In the genomic region with DNA sequence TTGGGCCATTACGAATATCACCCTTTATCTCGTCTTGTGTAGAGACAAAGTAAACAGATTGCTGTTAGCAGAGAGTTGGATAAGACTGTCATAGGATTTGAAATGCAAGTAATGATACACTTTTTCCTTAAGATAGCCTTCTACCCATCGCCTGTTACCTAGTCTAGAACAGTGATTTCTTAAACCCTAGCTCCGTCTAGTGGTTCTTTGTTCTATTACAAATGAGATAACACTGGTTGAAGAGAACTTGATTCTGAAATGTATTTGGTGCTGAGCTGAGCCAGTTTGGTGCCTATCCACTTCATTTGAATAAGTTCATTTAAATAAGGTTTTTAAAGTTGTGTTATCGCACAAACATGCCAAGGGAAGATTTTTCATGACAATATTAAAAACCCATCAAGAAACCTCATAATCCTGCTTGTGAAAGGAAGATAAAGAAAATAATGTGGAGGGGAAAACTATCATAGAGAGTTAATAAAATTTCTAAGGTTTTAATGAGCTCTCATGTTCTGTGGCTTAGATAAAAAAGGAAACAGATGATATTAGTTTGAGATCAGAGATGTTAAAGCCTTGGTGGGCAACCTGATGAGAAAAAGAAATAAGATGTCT, we compare ENCODE assay signal across 8 cellular contexts. TPM values are rescaled to one million over a fixed set of nuclear protein-coding genes. Genes with fewer than 3 reads are reported as not detected.
A peak's percentile ranks its signal among the peaks of the same experiment; 100 is the strongest.
DNase-seq lines count a peak whose midpoint lies in the region; ATAC-seq, FAIRE-seq and TF ChIP-seq lines count a peak whose summit lies in the region.

No MANE protein-coding gene starts in this region.

- TF ChIP-seq EP300 in suprapubic skin (IDR thresholded peaks at IDR 0.05): no peak

- 28% methylated on average over 5 of the region's 5 CpGs for WGBS in suprapubic skin

- TF ChIP-seq CTCF in suprapubic skin (IDR thresholded peaks at IDR 0.05): peak; percentile 20 to 35

- no peak overlapping the region for H3K27ac ChIP-seq in suprapubic skin

- peak; percentile 73 for FAIRE-seq in GM18507 (lab: Jason Lieb, UNC)

- H3K36me3 ChIP-seq in suprapubic skin: no peaks in the 10 kb centered on the region

- H3K4me1 ChIP-seq in suprapubic skin: peaks cover 15% of the 10 kb centered on the region

- DNase-seq in AG20443 (ENCODE audit: low spot score): peak; percentile 36
- DNase-seq in GM18507 (ENCODE audit: extremely low spot score, insufficient read length, low read depth): no peak
- peak; percentile 46 for DNase-seq in NCI-H2171 (lab: John Stamatoyannopoulos, UW)
- peak; percentile 75 for DNase-seq in amniotic epithelial cell (ENCODE audit: low read depth)
- DNase-seq in hepatic stellate cell (ENCODE audit: low spot score): peak; percentile 40
- no peak for DNase-seq in suprapubic skin (ENCODE audit: low spot score in 2 of 2)
- no peak for DNase-seq in stimulated activated naive CD4-positive, alpha-beta T cell treated with Interleukin-2 at 50 U/mL for 16 hours (lab: John Stamatoyannopoulos, UW)

- H3K4me3 ChIP-seq in suprapubic skin: no peak overlapping the region

- H3K27me3 ChIP-seq in suprapubic skin: peaks cover 56% of the 10 kb centered on the region

- H3K9me3 ChIP-seq in suprapubic skin: no peaks in the 10 kb centered on the region

- no peak for TF ChIP-seq POLR2A in suprapubic skin (IDR thresholded peaks at IDR 0.05)

- no peak for ATAC-seq in GM18907 (IDR thresholded peaks at IDR 0.05; ENCODE audit: unreplicated experiment)

RNA-seq across cellular contexts. Expression of a gene that starts 1.5 kb away (rescaled TPM):
- total RNA-seq in suprapubic skin: 1 to 10 TPM in 1 of 4 donors, not detected in 3; 1.1 TPM

Comparison
In these comparisons a context has a peak if more than half of its experiments do, and no peak if none do; other contexts are left out.
1. DNase-seq: peak in AG20443 (single experiment), NCI-H2171 (single experiment), amniotic epithelial cell (single experiment) and hepatic stellate cell (single experiment); none in GM18507 (single experiment), suprapubic skin (0 of 2) and stimulated activated naive CD4-positive, alpha-beta T cell treated with Interleukin-2 at 50 U/mL for 16 hours (single experiment).